Comparison of ENCODE assay signal across 25 cellular contexts in the genomic region with DNA sequence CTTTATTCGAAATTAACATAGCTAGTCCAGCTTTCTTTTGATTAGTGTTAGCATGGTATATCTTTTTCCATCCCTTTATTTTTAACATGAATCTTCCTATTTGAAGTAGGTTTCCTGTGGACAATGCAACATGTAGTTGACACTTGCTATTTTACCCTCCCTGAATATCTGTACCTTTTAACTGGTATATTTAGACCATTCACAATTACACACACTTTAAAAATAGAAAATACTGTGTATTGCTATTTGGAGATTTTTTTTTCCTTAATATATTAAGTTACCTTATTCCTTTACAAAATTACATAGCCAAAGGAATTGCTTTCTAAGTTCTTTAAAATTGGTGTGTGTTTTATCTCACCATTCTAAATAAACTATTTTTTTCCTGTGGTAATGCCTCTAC. TPM values are rescaled to one million over a fixed set of nuclear protein-coding genes. Genes with fewer than 3 reads are reported as not detected.
"Had no signal": no experiment of that assay in that cellular context is flagged by ENCODE, and none has a peak within 500 bp of the region (broad histone marks: within the 10 kb centered on the region; RNA-seq: fewer than 3 reads in every experiment).

No MANE protein-coding gene starts in this region.

- H3K4me1 ChIP-seq: tibial artery had no signal

- H3K27ac ChIP-seq: coronary artery, esophagus squamous epithelium, testis, tibial artery had no signal

- H3K4me3 ChIP-seq: coronary artery, esophagus squamous epithelium, smooth muscle cell, testis, tibial artery had no signal

- H3K27me3 Mint-ChIP-seq: central memory CD8-positive, alpha-beta T cell; effector memory CD8-positive, alpha-beta T cell; naive thymus-derived CD8-positive, alpha-beta T cell; stimulated activated naive CD8-positive, alpha-beta T cell treated with anti-CD3 and anti-CD28 coated beads, Interleukin-15, amount 100 ng/mL, for 72 hours; type B pancreatic cell had no signal

- H3K27me3 ChIP-seq: esophagus squamous epithelium, testis, tibial artery had no signal

- H3K36me3 ChIP-seq: esophagus squamous epithelium, tibial artery had no signal

- ATAC-seq: effector memory CD8-positive, alpha-beta T cell; left lobe of liver; naive thymus-derived CD8-positive, alpha-beta T cell; sciatic nerve; stimulated activated naive CD8-positive, alpha-beta T cell treated with anti-CD3 and anti-CD28 coated beads, Interleukin-15, amount 100 ng/mL, for 72 hours had no signal

- H3K4me3 Mint-ChIP-seq: central memory CD8-positive, alpha-beta T cell; effector memory CD8-positive, alpha-beta T cell; nephron progenitor cell; stimulated activated naive CD8-positive, alpha-beta T cell treated with anti-CD3 and anti-CD28 coated beads, Interleukin-15, amount 100 ng/mL, for 72 hours; type B pancreatic cell had no signal

- H3K9me3 ChIP-seq: esophagus squamous epithelium, testis, tibial artery had no signal

- H3K27ac Mint-ChIP-seq: nephron progenitor cell; stimulated activated naive CD8-positive, alpha-beta T cell treated with anti-CD3 and anti-CD28 coated beads, Interleukin-15, amount 100 ng/mL, for 72 hours; type B pancreatic cell had no signal

- DNase-seq: dermis blood vessel endothelial cell; effector memory CD8-positive, alpha-beta T cell; erythroblast; esophagus squamous epithelium; mesendoderm; naive thymus-derived CD8-positive, alpha-beta T cell; nephron progenitor cell; nucleus accumbens; retina; stimulated activated CD4-positive, alpha-beta T cell treated with anti-CD3 and anti-CD28 coated beads, Interleukin-12 subunit alpha, Interleukin-12 subunit beta, amount 100 ng/mL, for 4 hours; stimulated activated CD4-positive, alpha-beta T cell treated with anti-CD3 and anti-CD28 coated beads, Interleukin-1b, Interleukin-23, amount 100 ng/mL, for 48 hours; stimulated activated CD4-positive, alpha-beta T cell treated with anti-CD3 and anti-CD28 coated beads, Interleukin-4, amount 100 ng/mL, for 1 hour; stimulated activated CD8-positive, alpha-beta memory T cell treated with anti-CD3 and anti-CD28 coated beads, Interleukin-4, amount 100 ng/mL, for 48 hours; stimulated activated naive CD4-positive, alpha-beta T cell; stimulated activated naive CD8-positive, alpha-beta T cell treated with anti-CD3 and anti-CD28 coated beads, Interleukin-15, amount 100 ng/mL, for 72 hours; testis; tibial artery had no signal

- H3K9me3 Mint-ChIP-seq: central memory CD8-positive, alpha-beta T cell; effector memory CD8-positive, alpha-beta T cell; type B pancreatic cell had no signal

RNA-seq across cellular contexts. Expression of a gene that starts 54.6 kb away (rescaled TPM):
- total RNA-seq: myocyte, osteocyte, smooth muscle cell had no signal
